Comparison of ENCODE assay signal across 3 cellular contexts in the genomic region with DNA sequence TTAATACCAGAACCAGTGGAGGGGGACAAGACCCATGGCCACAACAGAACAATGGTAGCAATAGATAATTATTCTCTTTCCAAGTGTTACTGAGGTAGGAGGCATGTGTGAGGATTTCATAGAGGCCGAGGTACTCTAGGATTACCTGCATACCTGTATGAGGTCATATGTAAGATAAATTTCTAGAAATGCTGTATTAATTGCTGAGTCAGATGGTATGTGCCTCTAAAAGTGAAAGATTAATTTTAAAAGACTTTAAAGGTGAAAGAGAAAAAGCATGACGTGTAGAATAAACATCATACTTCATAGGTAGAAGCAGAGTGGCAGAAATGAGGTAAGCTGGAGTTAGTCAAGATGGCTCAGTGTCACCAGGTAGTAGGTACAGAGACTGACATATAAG.
A peak's percentile ranks its signal among the peaks of the same experiment; 100 is the strongest.
TF ChIP-seq lines count a peak whose summit lies in the region.

No MANE protein-coding gene starts in this region.

TF ChIP-seq in A549, 52 proteins besides CTCF, POLR2A, EP300 and RAD21:
- TF ChIP-seq ZSCAN20 (CRISPR knock-in tag; IDR thresholded peaks at IDR 0.05) (no peak), RFX5 (IDR thresholded peaks at IDR 0.05) (no peak), MAFK (IDR thresholded peaks at IDR 0.05; ENCODE audit: partially characterized antibody) (peak; percentile 70), JUNB (IDR thresholded peaks at IDR 0.05) (no peak), RARB (CRISPR knock-in tag; IDR thresholded peaks at IDR 0.05) (no peak)

TF ChIP-seq in IMR-90, 13 proteins besides CTCF, POLR2A, EP300 and RAD21:
- peak; percentile 70 for TF ChIP-seq MAFK (IDR thresholded peaks at IDR 0.05; ENCODE audit: low read depth, low read length)
- no peak for TF ChIP-seq BHLHE40 (IDR thresholded peaks at IDR 0.05; ENCODE audit: low read depth, low read length)

TF ChIP-seq in GM12878, 131 proteins besides CTCF, POLR2A, EP300 and RAD21:
- TF ChIP-seq SRF (IDR thresholded peaks at IDR 0.05; ENCODE audit: low read depth in 2 of 2, low read length in 2 of 2) = no peak
- no peak for TF ChIP-seq DPF2 (IDR thresholded peaks at IDR 0.05)
- no peak for TF ChIP-seq CBFB (IDR thresholded peaks at IDR 0.05; ENCODE audit: low read depth)
- no peak for TF ChIP-seq FOXK2 (IDR thresholded peaks at IDR 0.05)
- TF ChIP-seq, protein P1, sequence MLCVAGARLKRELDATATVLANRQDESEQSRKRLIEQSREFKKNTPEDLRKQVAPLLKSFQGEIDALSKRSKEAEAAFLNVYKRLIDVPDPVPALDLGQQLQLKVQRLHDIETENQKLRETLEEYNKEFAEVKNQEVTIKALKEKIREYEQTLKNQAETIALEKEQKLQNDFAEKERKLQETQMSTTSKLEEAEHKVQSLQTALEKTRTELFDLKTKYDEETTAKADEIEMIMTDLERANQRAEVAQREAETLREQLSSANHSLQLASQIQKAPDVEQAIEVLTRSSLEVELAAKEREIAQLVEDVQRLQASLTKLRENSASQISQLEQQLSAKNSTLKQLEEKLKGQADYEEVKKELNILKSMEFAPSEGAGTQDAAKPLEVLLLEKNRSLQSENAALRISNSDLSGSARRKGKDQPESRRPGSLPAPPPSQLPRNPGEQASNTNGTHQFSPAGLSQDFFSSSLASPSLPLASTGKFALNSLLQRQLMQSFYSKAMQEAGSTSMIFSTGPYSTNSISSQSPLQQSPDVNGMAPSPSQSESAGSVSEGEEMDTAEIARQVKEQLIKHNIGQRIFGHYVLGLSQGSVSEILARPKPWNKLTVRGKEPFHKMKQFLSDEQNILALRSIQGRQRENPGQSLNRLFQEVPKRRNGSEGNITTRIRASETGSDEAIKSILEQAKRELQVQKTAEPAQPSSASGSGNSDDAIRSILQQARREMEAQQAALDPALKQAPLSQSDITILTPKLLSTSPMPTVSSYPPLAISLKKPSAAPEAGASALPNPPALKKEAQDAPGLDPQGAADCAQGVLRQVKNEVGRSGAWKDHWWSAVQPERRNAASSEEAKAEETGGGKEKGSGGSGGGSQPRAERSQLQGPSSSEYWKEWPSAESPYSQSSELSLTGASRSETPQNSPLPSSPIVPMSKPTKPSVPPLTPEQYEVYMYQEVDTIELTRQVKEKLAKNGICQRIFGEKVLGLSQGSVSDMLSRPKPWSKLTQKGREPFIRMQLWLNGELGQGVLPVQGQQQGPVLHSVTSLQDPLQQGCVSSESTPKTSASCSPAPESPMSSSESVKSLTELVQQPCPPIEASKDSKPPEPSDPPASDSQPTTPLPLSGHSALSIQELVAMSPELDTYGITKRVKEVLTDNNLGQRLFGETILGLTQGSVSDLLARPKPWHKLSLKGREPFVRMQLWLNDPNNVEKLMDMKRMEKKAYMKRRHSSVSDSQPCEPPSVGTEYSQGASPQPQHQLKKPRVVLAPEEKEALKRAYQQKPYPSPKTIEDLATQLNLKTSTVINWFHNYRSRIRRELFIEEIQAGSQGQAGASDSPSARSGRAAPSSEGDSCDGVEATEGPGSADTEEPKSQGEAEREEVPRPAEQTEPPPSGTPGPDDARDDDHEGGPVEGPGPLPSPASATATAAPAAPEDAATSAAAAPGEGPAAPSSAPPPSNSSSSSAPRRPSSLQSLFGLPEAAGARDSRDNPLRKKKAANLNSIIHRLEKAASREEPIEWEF (IDR thresholded peaks at IDR 0.05; ENCODE audit: insufficient replicate concordance, low read depth, low read length) = no peak
- TF ChIP-seq IRF4 (IDR thresholded peaks at IDR 0.05; ENCODE audit: low read depth, low read length) = no peak
- no peak for TF ChIP-seq CHD2 (IDR thresholded peaks at IDR 0.05; ENCODE audit: borderline replicate concordance, low read depth, low read length)
- no peak for TF ChIP-seq NR2C1 (IDR thresholded peaks at IDR 0.05)
- TF ChIP-seq MYB (IDR thresholded peaks at IDR 0.05; ENCODE audit: borderline replicate concordance, low read depth, low read length) = no peak
- no peak for TF ChIP-seq RB1 (IDR thresholded peaks at IDR 0.05; ENCODE audit: borderline replicate concordance)
